10 cellular contexts compared by ENCODE assay signal in genomic region chr9:7150153-7150890, GRCh38.
A peak's percentile ranks its signal among the peaks of the same experiment; 100 is the strongest.
DNase-seq lines count a peak whose midpoint lies in the region; ATAC-seq lines count a peak whose summit lies in the region.
"Had no signal": no experiment of that assay in that cellular context is flagged by ENCODE, and none has a peak within 500 bp of the region (broad histone marks: within the 10 kb centered on the region; RNA-seq: fewer than 3 reads in every experiment).

No MANE protein-coding gene starts in this region.

- no peak for DNase-seq in activated naive CD4-positive, alpha-beta T cell treated with anti-CD3 and anti-CD28 coated beads, Interleukin-2, amount 50 U/mL, for 16 hours
- DNase-seq in activated CD4-positive, alpha-beta memory T cell treated with anti-CD3 and anti-CD28 coated beads, Interleukin-2, amount 10 ng/mL, durations not matched to agents 7 days and 5 days: peak; percentile 47
- DNase-seq in NCI-H1930 (lab: John Stamatoyannopoulos, UW): no peak
- DNase-seq in NK-92 (lab: John Stamatoyannopoulos, UW; ENCODE audit: unreplicated experiment): no peak
- DNase-seq: NCI-H446 had no signal

- ATAC-seq in HG03460 (IDR thresholded peaks at IDR 0.05; ENCODE audit: unreplicated experiment) (peak; percentile 73), GM18498 (IDR thresholded peaks at IDR 0.05; ENCODE audit: unreplicated experiment) (no peak)
- no peak for ATAC-seq in stimulated activated memory B cell treated with anti-CD40 and anti-IgM and Interleukin-4, amounts not matched to agents 10 μg/mL and 1 μg/mL and 100 μg/mL, for 72 hours
- ATAC-seq: HCT116 had no signal

- H3K36me3 Mint-ChIP-seq in activated naive CD4-positive, alpha-beta T cell treated with anti-CD3 and anti-CD28 coated beads, Interleukin-2, amount 50 U/mL, for 24 hours: peaks cover 30% of the 10 kb centered on the region
- H3K36me3 Mint-ChIP-seq in activated CD4-positive, alpha-beta memory T cell treated with anti-CD3 and anti-CD28 coated beads, Interleukin-2, amount 10 ng/mL, durations not matched to agents 7 days and 5 days (ENCODE audit: low read depth): peaks cover 11% of the 10 kb centered on the region
- peaks cover 83% of the 10 kb centered on the region for H3K36me3 Mint-ChIP-seq in stimulated activated memory B cell treated with anti-CD40 and anti-IgM and Interleukin-4, amounts not matched to agents 10 μg/mL and 1 μg/mL and 100 μg/mL, for 72 hours

- peaks cover 5% of the 10 kb centered on the region for H3K9me3 Mint-ChIP-seq in activated naive CD4-positive, alpha-beta T cell treated with anti-CD3 and anti-CD28 coated beads, Interleukin-2, amount 50 U/mL, for 24 hours
- no peaks in the 10 kb centered on the region for H3K9me3 Mint-ChIP-seq in activated CD4-positive, alpha-beta memory T cell treated with anti-CD3 and anti-CD28 coated beads, Interleukin-2, amount 10 ng/mL, durations not matched to agents 7 days and 5 days
- H3K9me3 Mint-ChIP-seq in stimulated activated memory B cell treated with anti-CD40 and anti-IgM and Interleukin-4, amounts not matched to agents 10 μg/mL and 1 μg/mL and 100 μg/mL, for 72 hours: no peaks in the 10 kb centered on the region

- no peak overlapping the region for H3K4me3 Mint-ChIP-seq in activated naive CD4-positive, alpha-beta T cell treated with anti-CD3 and anti-CD28 coated beads, Interleukin-2, amount 50 U/mL, for 24 hours
- H3K4me3 Mint-ChIP-seq in activated CD4-positive, alpha-beta memory T cell treated with anti-CD3 and anti-CD28 coated beads, Interleukin-2, amount 10 ng/mL, durations not matched to agents 7 days and 5 days: no peak overlapping the region
- no peak overlapping the region for H3K4me3 Mint-ChIP-seq in stimulated activated memory B cell treated with anti-CD40 and anti-IgM and Interleukin-4, amounts not matched to agents 10 μg/mL and 1 μg/mL and 100 μg/mL, for 72 hours

- H3K4me1 Mint-ChIP-seq in activated naive CD4-positive, alpha-beta T cell treated with anti-CD3 and anti-CD28 coated beads, Interleukin-2, amount 50 U/mL, for 24 hours: peaks cover 54% of the 10 kb centered on the region
- H3K4me1 Mint-ChIP-seq in activated CD4-positive, alpha-beta memory T cell treated with anti-CD3 and anti-CD28 coated beads, Interleukin-2, amount 10 ng/mL, durations not matched to agents 7 days and 5 days: peaks cover 18% of the 10 kb centered on the region
- H3K4me1 Mint-ChIP-seq in stimulated activated memory B cell treated with anti-CD40 and anti-IgM and Interleukin-4, amounts not matched to agents 10 μg/mL and 1 μg/mL and 100 μg/mL, for 72 hours: peaks cover 17% of the 10 kb centered on the region

- POLR2A ChIA-PET in activated CD4-positive, alpha-beta memory T cell treated with anti-CD3 and anti-CD28 coated beads, Interleukin-2, amount 10 ng/mL, durations not matched to agents 7 days and 5 days (lab: Charles Lee): interaction anchor here (0.7 to 1.8 kb wide), 3 partner anchors 9 to 21 kb away, joined by 3 to 8 read pairs (median 4); no protein-coding TSS in a partner anchor

- peak overlapping the region; percentile 63 for H3K27ac Mint-ChIP-seq in activated naive CD4-positive, alpha-beta T cell treated with anti-CD3 and anti-CD28 coated beads, Interleukin-2, amount 50 U/mL, for 24 hours
- H3K27ac Mint-ChIP-seq in activated CD4-positive, alpha-beta memory T cell treated with anti-CD3 and anti-CD28 coated beads, Interleukin-2, amount 10 ng/mL, durations not matched to agents 7 days and 5 days: peak overlapping the region; percentile 87
- peak overlapping the region; percentile 30 for H3K27ac Mint-ChIP-seq in stimulated activated memory B cell treated with anti-CD40 and anti-IgM and Interleukin-4, amounts not matched to agents 10 μg/mL and 1 μg/mL and 100 μg/mL, for 72 hours

- no peaks in the 10 kb centered on the region for H3K27me3 Mint-ChIP-seq in activated naive CD4-positive, alpha-beta T cell treated with anti-CD3 and anti-CD28 coated beads, Interleukin-2, amount 50 U/mL, for 24 hours
- no peaks in the 10 kb centered on the region for H3K27me3 Mint-ChIP-seq in activated CD4-positive, alpha-beta memory T cell treated with anti-CD3 and anti-CD28 coated beads, Interleukin-2, amount 10 ng/mL, durations not matched to agents 7 days and 5 days
- no peaks in the 10 kb centered on the region for H3K27me3 Mint-ChIP-seq in stimulated activated memory B cell treated with anti-CD40 and anti-IgM and Interleukin-4, amounts not matched to agents 10 μg/mL and 1 μg/mL and 100 μg/mL, for 72 hours

- CTCF ChIA-PET in activated CD4-positive, alpha-beta memory T cell treated with anti-CD3 and anti-CD28 coated beads, Interleukin-2, amount 10 ng/mL, durations not matched to agents 7 days and 5 days (lab: Charles Lee): interaction anchor here (1.0 to 1.8 kb wide), 2 partner anchors 35 to 84 kb away, joined by 3 to 4 read pairs; no protein-coding TSS in a partner anchor

Comparison
In these comparisons a context has a peak if more than half of its experiments do, and no peak if none do; other contexts are left out.
1. H3K27ac Mint-ChIP-seq: peak in every context shown above with its lines; median percentile 87 in activated CD4-positive, alpha-beta memory T cell treated with anti-CD3 and anti-CD28 coated beads, Interleukin-2, amount 10 ng/mL, durations not matched to agents 7 days and 5 days; 63 in activated naive CD4-positive, alpha-beta T cell treated with anti-CD3 and anti-CD28 coated beads, Interleukin-2, amount 50 U/mL, for 24 hours; 30 in stimulated activated memory B cell treated with anti-CD40 and anti-IgM and Interleukin-4, amounts not matched to agents 10 μg/mL and 1 μg/mL and 100 μg/mL, for 72 hours.